1 cellular context compared by ENCODE assay signal in genomic region chr1:25543425-25544242, GRCh38.
TF ChIP-seq lines count a peak whose summit lies in the region.

LDLRAP1 (plus strand) TSS chr1:25543606; CDS start chr1:25543699, 93 bp downstream.

TF ChIP-seq in K562, 482 proteins besides CTCF, POLR2A, EP300 and RAD21 (continued from another document):
- TF ChIP-seq GMEB1 (CRISPR knock-in tag; IDR thresholded peaks at IDR 0.05) = peak; percentile 87
- no peak for TF ChIP-seq IRF2 (CRISPR knock-in tag; IDR thresholded peaks at IDR 0.05)
- TF ChIP-seq HDAC1 (IDR thresholded peaks at IDR 0.05) = no peak
- no peak for TF ChIP-seq ZC3H4 (CRISPR knock-in tag; IDR thresholded peaks at IDR 0.05; ENCODE audit: borderline replicate concordance)
- peak; percentile 61 for TF ChIP-seq ZNF263 (CRISPR knock-in tag; IDR thresholded peaks at IDR 0.05; ENCODE audit: borderline replicate concordance)
- TF ChIP-seq POLR2H (tag; IDR thresholded peaks at IDR 0.05; ENCODE audit: low read depth) = no peak
- TF ChIP-seq JUND (IDR thresholded peaks at IDR 0.05; ENCODE audit: borderline replicate concordance, low read depth, low read length) = 0 out of 2 replicates have a peak, but pooled peaks have one; percentile 31
- no peak for TF ChIP-seq JUND (tag; IDR thresholded peaks at IDR 0.05; ENCODE audit: borderline replicate concordance, low read depth, low read length)
- TF ChIP-seq FOSL1 (tag; conservative IDR thresholded peaks at IDR 0.05) = 0 out of 2 replicates have a peak, but pooled peaks have one; percentile 7
- peak; percentile 89 for TF ChIP-seq POLR2G (IDR thresholded peaks at IDR 0.05; ENCODE audit: low read depth, low read length)
- no peak for TF ChIP-seq ATF1 (CRISPR knock-in tag; IDR thresholded peaks at IDR 0.05)
- peak; percentile 20; the same call in 1 of the 2 replicates for TF ChIP-seq ATF1 (tag; IDR thresholded peaks at IDR 0.05)
- TF ChIP-seq U2AF1 (optimal IDR thresholded peaks at IDR 0.05; ENCODE audit: low read depth, low read length) = peak; percentile 80
- no peak for TF ChIP-seq ZNF124 (CRISPR knock-in tag; IDR thresholded peaks at IDR 0.05)
- peak in 1 of 3 experiments; percentile 90; a peak in 2 of 6 replicates for TF ChIP-seq ZBTB11 (CRISPR knock-in tag; IDR thresholded peaks at IDR 0.05)
- peak; percentile 96 for TF ChIP-seq RB1 (IDR thresholded peaks at IDR 0.05; ENCODE audit: low read depth)
- TF ChIP-seq YY1 (IDR thresholded peaks at IDR 0.05; ENCODE audit: borderline replicate concordance in 1 of 3, control insufficient read depth in 1 of 3, extremely low read depth in 1 of 3, insufficient read depth in 3 of 3, insufficient read length in 1 of 3, insufficient replicate concordance in 2 of 3, low read depth in 1 of 3, low read length in 2 of 3) = peak in 2 of 3 experiments; percentile 53 to 64
- TF ChIP-seq ETS2 (tag; IDR thresholded peaks at IDR 0.05; ENCODE audit: borderline replicate concordance, poor library complexity, severe bottlenecking) = no peak
- peak; percentile 66 for TF ChIP-seq CCNT2 (IDR thresholded peaks at IDR 0.05; ENCODE audit: borderline replicate concordance, extremely low read depth, insufficient read length, low read depth, low read length)
- 0 out of 4 replicates have a peak, but pooled peaks of 1 of the 2 experiments have one; percentile 25 for TF ChIP-seq MNT (conservative IDR thresholded peaks at IDR 0.05)
- no peak for TF ChIP-seq TRIM24 (IDR thresholded peaks at IDR 0.05)
- TF ChIP-seq MEF2A (IDR thresholded peaks at IDR 0.05; ENCODE audit: control insufficient read depth, low read depth, low read length) = no peak
- TF ChIP-seq MYC (IDR thresholded peaks at IDR 0.05; ENCODE audit: low read depth, low read length) = peak; percentile 32; the same call in 1 of the 2 replicates
- no peak for TF ChIP-seq MYC (CRISPR knock-in tag; IDR thresholded peaks at IDR 0.05; ENCODE audit: borderline replicate concordance, low read depth)
- TF ChIP-seq HNRNPL (IDR thresholded peaks at IDR 0.05; ENCODE audit: low read depth, low read length) = no peak
- TF ChIP-seq HIVEP1 (CRISPR knock-in tag; IDR thresholded peaks at IDR 0.05) = no peak
- TF ChIP-seq MCM2 (IDR thresholded peaks at IDR 0.05; ENCODE audit: low read depth) = no peak
- TF ChIP-seq RFX7 (CRISPR knock-in tag; IDR thresholded peaks at IDR 0.05) = no peak
- TF ChIP-seq MCM5 (IDR thresholded peaks at IDR 0.05; ENCODE audit: low read depth) = no peak
- TF ChIP-seq HES1 (IDR thresholded peaks at IDR 0.05; ENCODE audit: low read depth) = no peak
- TF ChIP-seq NKRF (IDR thresholded peaks at IDR 0.05; ENCODE audit: borderline replicate concordance) = no peak
- peak; percentile 2 for TF ChIP-seq SMAD1 (IDR thresholded peaks at IDR 0.05; ENCODE audit: low read depth, low read length, partially characterized antibody)
- no peak for TF ChIP-seq ZNF609 (CRISPR knock-in tag; IDR thresholded peaks at IDR 0.05; ENCODE audit: borderline replicate concordance)
